In the genomic region with DNA sequence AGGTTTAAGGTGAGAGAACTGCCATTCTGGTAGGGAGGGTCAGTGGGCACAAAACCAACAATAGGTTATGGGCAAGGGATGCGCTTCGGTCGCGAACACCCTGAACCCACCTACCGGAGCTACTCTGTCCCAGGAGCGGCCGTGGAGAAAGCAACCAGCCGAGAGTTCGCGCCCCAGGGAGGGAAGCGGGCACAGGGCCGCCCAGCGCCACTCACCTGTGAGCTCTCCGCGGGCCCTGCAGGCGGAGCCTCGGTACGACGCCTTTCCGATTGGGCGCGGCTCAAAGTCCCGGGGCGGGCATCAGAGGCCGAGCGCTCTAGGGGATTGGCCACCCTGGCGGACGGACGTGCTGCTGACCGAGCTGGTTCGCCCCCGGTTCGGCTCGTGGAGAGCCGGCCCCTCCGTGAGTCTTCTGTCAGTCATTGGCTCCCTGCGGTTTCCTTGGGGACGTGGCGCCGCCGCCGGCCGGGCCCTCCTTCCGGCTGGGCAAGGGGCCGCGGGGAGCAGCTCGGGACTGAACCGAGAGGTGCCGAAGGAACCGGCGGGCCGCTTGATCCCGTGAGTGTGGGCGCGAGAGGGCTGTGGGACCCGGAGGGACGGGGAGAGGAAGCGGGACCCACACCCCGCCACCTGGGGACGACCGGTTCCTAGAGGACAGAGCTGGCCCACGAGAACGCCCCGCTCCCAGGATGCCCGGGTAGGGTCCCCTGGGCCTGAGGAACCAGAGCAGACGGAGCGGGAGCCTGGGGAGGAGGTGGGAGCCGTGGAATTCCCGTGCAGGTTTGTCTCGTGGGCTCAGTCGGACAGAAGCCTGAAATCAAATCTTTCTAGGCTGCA, we compare ENCODE assay signal across 8 cellular contexts. TPM values are rescaled to one million over a fixed set of nuclear protein-coding genes. Genes with fewer than 3 reads are reported as not detected.
DNase-seq lines count a peak whose midpoint lies in the region; ATAC-seq and TF ChIP-seq lines count a peak whose summit lies in the region.

A gene with protein sequence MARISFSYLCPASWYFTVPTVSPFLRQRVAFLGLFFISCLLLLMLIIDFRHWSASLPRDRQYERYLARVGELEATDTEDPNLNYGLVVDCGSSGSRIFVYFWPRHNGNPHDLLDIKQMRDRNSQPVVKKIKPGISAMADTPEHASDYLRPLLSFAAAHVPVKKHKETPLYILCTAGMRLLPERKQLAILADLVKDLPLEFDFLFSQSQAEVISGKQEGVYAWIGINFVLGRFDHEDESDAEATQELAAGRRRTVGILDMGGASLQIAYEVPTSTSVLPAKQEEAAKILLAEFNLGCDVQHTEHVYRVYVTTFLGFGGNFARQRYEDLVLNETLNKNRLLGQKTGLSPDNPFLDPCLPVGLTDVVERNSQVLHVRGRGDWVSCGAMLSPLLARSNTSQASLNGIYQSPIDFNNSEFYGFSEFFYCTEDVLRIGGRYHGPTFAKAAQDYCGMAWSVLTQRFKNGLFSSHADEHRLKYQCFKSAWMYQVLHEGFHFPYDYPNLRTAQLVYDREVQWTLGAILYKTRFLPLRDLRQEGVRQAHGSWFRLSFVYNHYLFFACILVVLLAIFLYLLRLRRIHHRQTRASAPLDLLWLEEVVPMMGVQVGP (plus strand): TSS at position 479 of the 837 bp plus-strand sequence. CDS start 448 bp downstream, outside the sequence.

- peaks cover 23% of the 10 kb centered on the region for H3K27me3 Mint-ChIP-seq in activated T-cell treated with anti-CD3 and anti-CD28 coated beads, Interleukin-2, amount 50 U/mL, for 72 hours (ENCODE audit: low read depth)

- peak within 1 kb of the TSS; percentile 94 for H3K27ac Mint-ChIP-seq in activated T-cell treated with anti-CD3 and anti-CD28 coated beads, Interleukin-2, amount 50 U/mL, for 72 hours

- H3K36me3 ChIP-seq in Panc1 (ENCODE audit: control insufficient read depth, insufficient read depth, low read length) (peaks cover 9% of the 10 kb centered on the region; the same call in 1 of the 2 replicates), esophagus squamous epithelium (peaks cover 0 to 4% (median 0%) of the 10 kb centered on the region in 3 donors)

- H3K4me1 ChIP-seq in Panc1 (ENCODE audit: control insufficient read depth, insufficient read depth, low read length): peaks cover 16% of the 10 kb centered on the region
- peaks cover 15 to 73% (median 18%) of the 10 kb centered on the region in 3 donors for H3K4me1 ChIP-seq in esophagus squamous epithelium

- intact Hi-C loops in Panc1 (cut with micrococcal nuclease; ENCODE audit: unreplicated experiment): no loop called here
- intact Hi-C loops in esophagus squamous epithelium (cut with DNase I): no loop called here

- H3K4me3 Mint-ChIP-seq in activated T-cell treated with anti-CD3 and anti-CD28 coated beads, Interleukin-2, amount 50 U/mL, for 72 hours: peak within 1 kb of the TSS; percentile 91

- H3K27ac ChIP-seq in Panc1 (ENCODE audit: low read length) (peak within 1 kb of the TSS; percentile 86), esophagus squamous epithelium (peak within 1 kb of the TSS; percentile 82 to 94 (median 87))

- TF ChIP-seq POLR2A in esophagus squamous epithelium (IDR thresholded peaks at IDR 0.05): peak in 3 of 4 donors; percentile 20 to 85 (median 28)

- CTCF ChIA-PET in Panc1 (lab: Charles Lee): no interaction called here

- peaks cover 0 to 6% of the 10 kb centered on the region in 2 donors for H3K36me3 Mint-ChIP-seq in activated T-cell treated with anti-CD3 and anti-CD28 coated beads, Interleukin-2, amount 50 U/mL, for 72 hours (ENCODE audit: insufficient read depth in 2 of 2)

- peaks cover 34% of the 10 kb centered on the region for H3K4me1 Mint-ChIP-seq in activated T-cell treated with anti-CD3 and anti-CD28 coated beads, Interleukin-2, amount 50 U/mL, for 72 hours (ENCODE audit: low read depth)

- DNase-seq in DMS79 (lab: John Stamatoyannopoulos, UW) (peak; percentile 85), KG1 (lab: John Stamatoyannopoulos, UW) (peak; percentile 60), Panc1 (ENCODE audit: low read depth, low spot score) (peak; percentile 82), esophagus squamous epithelium (lab: John Stamatoyannopoulos, UW) (peak; percentile 77), myocyte (ENCODE audit: low read depth) (peak; percentile 97)
- DNase-seq in activated T-cell treated with anti-CD3 and anti-CD28 coated beads, Interleukin-2, amount 50 U/mL, for 72 hours: peak; percentile 94 to 97
- DNase-seq in stimulated activated CD8-positive, alpha-beta memory T cell treated with anti-CD3 and anti-CD28 coated beads, Interleukin-7, amount 100 ng/mL, for 4 hours (ENCODE audit: low read depth in 2 of 2): peak; percentile 78 to 87

- 0 to 1% methylated on average over 9 to 11 of the region's 71 CpGs for WGBS in esophagus squamous epithelium, 2 donors

- no TSS peak for BruUV-seq in Panc1 (replicated peaks; lab: Mats Ljungman, UMichigan)

- H3K9me3 Mint-ChIP-seq in activated T-cell treated with anti-CD3 and anti-CD28 coated beads, Interleukin-2, amount 50 U/mL, for 72 hours: no peaks in the 10 kb centered on the region

- H3K27me3 ChIP-seq in Panc1 (ENCODE audit: control insufficient read depth, insufficient read depth, low read length) (no peaks in the 10 kb centered on the region), esophagus squamous epithelium (no peaks in the 10 kb centered on the region)

- TF ChIP-seq CTCF in Panc1 (IDR thresholded peaks at IDR 0.05) (peak; percentile 11; the same call in 1 of the 2 replicates), esophagus squamous epithelium (IDR thresholded peaks at IDR 0.05) (peak in 5 of 6 experiments; percentile 26 to 73 (median 65))

- H3K4me3 ChIP-seq in Panc1 (ENCODE audit: low read depth in 2 of 2, low read length in 2 of 2) (peak within 1 kb of the TSS; percentile 79 to 81), esophagus squamous epithelium (peak within 1 kb of the TSS; percentile 79 to 97 (median 86))

- H3K9me3 ChIP-seq in Panc1 (ENCODE audit: control insufficient read depth, insufficient read depth, low read depth, low read length): no peaks in the 10 kb centered on the region
- no peaks in the 10 kb centered on the region for H3K9me3 ChIP-seq in esophagus squamous epithelium

- in situ Hi-C loops in Panc1 (cut with HindIII; ENCODE audit: low pct_unique_long_range_greater_than_20kb, low sequenced_read_pairs): no loop called here

- ATAC-seq in GM21737 (IDR thresholded peaks at IDR 0.05; ENCODE audit: unreplicated experiment) (peak; percentile 99), Panc1 (peak; percentile 99)
- ATAC-seq in activated T-cell treated with anti-CD3 and anti-CD28 coated beads, Interleukin-2, amount 50 U/mL, for 72 hours (replicated peaks in 1 of 2): peak; percentile 98

- POLR2A ChIA-PET in Panc1 (lab: Charles Lee): interaction anchor here (0.7 to 1.2 kb wide), 3 partner anchors 37 to 128 kb away, joined by 3 to 4 read pairs (median 4); a partner anchor contains a TSS

RNA-seq across cellular contexts. Expression of the gene that starts here (rescaled TPM):
- total RNA-seq in Panc1 (2021; ENCODE audit: unreplicated experiment) (15.9 TPM), esophagus squamous epithelium (10 to 100 TPM in 3 of 4 donors, 1 to 10 TPM in 1; 9.0 to 31.7 (median 16.5) TPM), myocyte (7.8 and 9.3 TPM in 2 replicates)
- polyA plus RNA-seq in Panc1 (2012; ENCODE audit: insufficient read length): 5.4 TPM
- total RNA-seq in activated T-cell treated with anti-CD3 and anti-CD28 coated beads, Interleukin-2, amount 50 U/mL, for 72 hours: 1 to 10 TPM; 3.9 to 4.1 TPM
- polyA plus RNA-seq in myocyte (2012): 4.6 TPM

Comparison
In these comparisons a context has a peak if more than half of its experiments do, and no peak if none do; other contexts are left out.
1. Peak in every context shown above with its lines: DNase-seq, ATAC-seq, H3K4me3 ChIP-seq and H3K27ac ChIP-seq.